Comparison of ENCODE assay signal across 34 cellular contexts in the genomic region with DNA sequence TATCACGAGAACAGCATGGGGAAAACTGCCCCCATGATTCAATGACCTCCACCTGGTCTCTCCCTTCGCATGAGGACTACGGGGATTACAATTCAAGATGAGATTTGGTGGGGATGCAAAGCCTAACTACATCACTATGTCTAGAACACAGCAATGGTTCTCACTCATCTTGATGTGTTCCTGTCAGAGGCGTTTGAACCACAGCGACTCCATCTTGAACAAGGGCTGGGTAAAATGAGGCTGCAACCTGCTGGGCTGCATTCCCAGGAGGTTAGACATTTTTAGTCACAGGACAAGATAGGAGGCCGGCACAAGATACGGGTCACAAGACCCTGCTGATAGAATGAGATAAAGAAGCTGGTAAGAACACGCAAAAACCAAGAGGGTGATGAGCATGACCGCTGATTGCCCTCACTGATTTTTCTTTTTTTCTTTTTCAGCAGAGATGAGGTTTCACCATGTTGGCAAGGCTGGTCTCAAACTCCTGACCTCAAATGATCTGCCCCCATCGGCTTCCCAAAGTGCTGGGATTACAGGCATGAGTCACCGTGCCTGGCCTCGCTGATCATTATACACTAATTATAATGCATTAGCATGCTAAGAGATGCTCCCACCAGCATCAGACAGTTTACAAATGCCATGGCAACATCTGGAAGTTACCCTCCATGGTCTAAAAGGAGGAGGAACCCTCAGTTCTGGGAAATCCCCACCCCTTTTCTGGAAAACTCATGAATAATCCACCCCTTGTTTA. TPM values are rescaled to one million over a fixed set of nuclear protein-coding genes. Genes with fewer than 3 reads are reported as not detected.
DNase-seq lines count a peak whose midpoint lies in the region; ATAC-seq, FAIRE-seq and TF ChIP-seq lines count a peak whose summit lies in the region.
"Had no signal": no experiment of that assay in that cellular context is flagged by ENCODE, and none has a peak within 500 bp of the region (broad histone marks: within the 10 kb centered on the region; RNA-seq: fewer than 3 reads in every experiment).

No MANE protein-coding gene starts in this region.

- H3K36me3 Mint-ChIP-seq in astrocyte (ENCODE audit: low read depth, unreplicated experiment), result no peaks in the 10 kb centered on the region
- H3K36me3 Mint-ChIP-seq: activated naive CD4-positive, alpha-beta T cell treated with anti-CD3 and anti-CD28 coated beads, Interleukin-2, amount 50 U/mL, for 24 hours; CD8-positive, alpha-beta T cell; stimulated activated naive B cell treated with anti-CD40 and anti-IgM and Interleukin-4, amounts not matched to agents 10 μg/mL and 1 μg/mL and 100 μg/mL, for 72 hours had no signal

- no peak overlapping the region for H3K4me2 ChIP-seq in astrocyte (ENCODE audit: low read length)

- H3K27ac Mint-ChIP-seq in astrocyte (ENCODE audit: unreplicated experiment), result no peak overlapping the region
- H3K27ac Mint-ChIP-seq: activated CD4-positive, alpha-beta T cell treated with anti-CD3 and anti-CD28 coated beads, Interleukin-2, amount 10 ng/mL, durations not matched to agents 7 days and 5 days; activated naive CD4-positive, alpha-beta T cell treated with anti-CD3 and anti-CD28 coated beads, Interleukin-2, amount 50 U/mL, for 24 hours; CD8-positive, alpha-beta T cell; stimulated activated naive B cell treated with anti-CD40 and anti-IgM and Interleukin-4, amounts not matched to agents 10 μg/mL and 1 μg/mL and 100 μg/mL, for 72 hours had no signal

- no peaks in the 10 kb centered on the region for H4K20me1 ChIP-seq in astrocyte (ENCODE audit: insufficient read depth, low read length)

- BruUV-seq in A673 (replicated peaks; lab: Mats Ljungman, UMichigan), result no TSS peak

- no peak for FAIRE-seq in astrocyte (lab: Jason Lieb, UNC)
- FAIRE-seq: islet of Langerhans had no signal

- ATAC-seq in GM21717 (IDR thresholded peaks at IDR 0.05; ENCODE audit: unreplicated experiment), result no peak
- ATAC-seq: CD8-positive, alpha-beta T cell; left lung; SK-N-SH treated with all-trans-retinoic acid at 6 μM for 48 hours; stimulated activated naive B cell treated with anti-CD40 and anti-IgM and Interleukin-4, amounts not matched to agents 10 μg/mL and 1 μg/mL and 100 μg/mL, for 72 hours had no signal

- CTCF ChIA-PET in A673 (lab: Charles Lee) (interaction anchor here (0.6 kb wide), 1 partner anchor 868 kb away, joined by 3 read pairs; no protein-coding TSS in a partner anchor), HEK293 (lab: Yijun Ruan, JAX) (interaction anchor here (0.6 to 11.2 kb wide), 16 partner anchors 11 to 437 kb away, joined by 3 to 267 read pairs (median 12); a partner anchor contains a TSS)

- H2AFZ ChIP-seq in astrocyte (ENCODE audit: low read depth, low read length), result no peak overlapping the region

- POLR2A ChIA-PET in A673 (lab: Charles Lee; ENCODE audit: low non-redundant PET) (no interaction called here), HEK293 (lab: Yijun Ruan, JAX) (no interaction called here)

- TF ChIP-seq CTCF in A673 (conservative IDR thresholded peaks at IDR 0.05; ENCODE audit: low read depth, low read length) (no peak), HEK293 (tag by site-specific recombination; IDR thresholded peaks at IDR 0.05) (no peak), astrocyte (IDR thresholded peaks at IDR 0.05; ENCODE audit: insufficient read depth, low read depth, low read length) (no peak), fibroblast of the aortic adventitia (IDR thresholded peaks at IDR 0.05; ENCODE audit: insufficient read depth, low read length) (no peak)

- H3K27me3 ChIP-seq in A673 (replicated peaks; ENCODE audit: insufficient read depth, low read depth, low read length, poor library complexity) (no peaks in the 10 kb centered on the region), astrocyte (ENCODE audit: insufficient read depth, low read length) (peaks cover 4% of the 10 kb centered on the region)

- DNase-seq in A673 (ENCODE audit: low spot score) (peak; percentile 13), astrocyte (ENCODE audit: low read depth) (peak; percentile 20), fibroblast of the aortic adventitia (ENCODE audit: low read depth) (peak; percentile 6), NCI-H748 (lab: John Stamatoyannopoulos, UW; ENCODE audit: unreplicated experiment) (no peak)
- DNase-seq in stimulated activated CD4-positive, alpha-beta T cell treated with anti-CD3 and anti-CD28 coated beads, Interleukin-2, amount 100 ng/mL, for 48 hours, result no peak
- no peak for DNase-seq in activated CD4-positive, CD25-positive, alpha-beta regulatory T cell treated with anti-CD3 and anti-CD28 coated beads, Interleukin-2, amount 50 U/mL, for 72 hours
- DNase-seq: activated CD4-positive, alpha-beta T cell treated with anti-CD3 and anti-CD28 coated beads, Interleukin-2, amount 10 ng/mL, durations not matched to agents 7 days and 5 days; anterior cingulate cortex; caudate nucleus; CD8-positive, alpha-beta T cell; cortex of kidney; H7; KG1; mesendoderm; NCI-H1436; NCI-H446; sigmoid colon; stimulated activated naive B cell treated with anti-CD40 and anti-IgM and Interleukin-4, amounts not matched to agents 10 μg/mL and 1 μg/mL and 100 μg/mL, for 72 hours; T-helper 2 cell had no signal

- H3K9me3 ChIP-seq in A673 (ENCODE audit: low read depth, low read length, poor library complexity, severe bottlenecking), result no peaks in the 10 kb centered on the region
- no peaks in the 10 kb centered on the region for H3K9me3 ChIP-seq in HEK293 (ENCODE audit: control insufficient read depth, insufficient read depth, low read depth, low read length)
- H3K9me3 ChIP-seq in astrocyte (ENCODE audit: insufficient read depth, low read depth, low read length), result no peaks in the 10 kb centered on the region
- H3K9me3 ChIP-seq: esophagus muscularis mucosa, left lung, neutrophil, prostate gland, sigmoid colon, suprapubic skin had no signal

- no peak overlapping the region for H3K4me3 Mint-ChIP-seq in astrocyte (ENCODE audit: unreplicated experiment)
- H3K4me3 Mint-ChIP-seq: activated CD4-positive, alpha-beta T cell treated with anti-CD3 and anti-CD28 coated beads, Interleukin-2, amount 10 ng/mL, durations not matched to agents 7 days and 5 days; activated naive CD4-positive, alpha-beta T cell treated with anti-CD3 and anti-CD28 coated beads, Interleukin-2, amount 50 U/mL, for 24 hours; CD8-positive, alpha-beta T cell; stimulated activated naive B cell treated with anti-CD40 and anti-IgM and Interleukin-4, amounts not matched to agents 10 μg/mL and 1 μg/mL and 100 μg/mL, for 72 hours had no signal

- no peaks in the 10 kb centered on the region for H3K79me2 ChIP-seq in astrocyte (ENCODE audit: insufficient read depth, low read length)

- no peaks in the 10 kb centered on the region for H3K4me1 ChIP-seq in A673 (ENCODE audit: insufficient read depth, low read length, poor library complexity, severe bottlenecking)
- H3K4me1 ChIP-seq in HEK293 (ENCODE audit: control insufficient read depth, insufficient read depth, low read length), result no peaks in the 10 kb centered on the region; the same call in 1 of the 2 replicates
- no peaks in the 10 kb centered on the region for H3K4me1 ChIP-seq in astrocyte (ENCODE audit: insufficient read depth, low read length)
- H3K4me1 ChIP-seq: prostate gland, sigmoid colon, suprapubic skin had no signal

- no peaks in the 10 kb centered on the region for H3K9me3 Mint-ChIP-seq in astrocyte (ENCODE audit: unreplicated experiment)
- H3K9me3 Mint-ChIP-seq: activated CD4-positive, alpha-beta T cell treated with anti-CD3 and anti-CD28 coated beads, Interleukin-2, amount 10 ng/mL, durations not matched to agents 7 days and 5 days; activated naive CD4-positive, alpha-beta T cell treated with anti-CD3 and anti-CD28 coated beads, Interleukin-2, amount 50 U/mL, for 24 hours; CD8-positive, alpha-beta T cell; stimulated activated naive B cell treated with anti-CD40 and anti-IgM and Interleukin-4, amounts not matched to agents 10 μg/mL and 1 μg/mL and 100 μg/mL, for 72 hours had no signal

- H3K4me3 ChIP-seq in A673 (ENCODE audit: low read depth, low read length, poor library complexity, severe bottlenecking) (no peak overlapping the region), HEK293 (ENCODE audit: low read depth, low read length) (no peak overlapping the region), astrocyte (ENCODE audit: insufficient read depth, low read depth, low read length) (no peak overlapping the region), fibroblast of the aortic adventitia (ENCODE audit: low read depth, low read length) (no peak overlapping the region)
- H3K4me3 ChIP-seq: esophagus muscularis mucosa, left lung, prostate gland, sigmoid colon, suprapubic skin had no signal

- intact Hi-C loops in A673 (cut with micrococcal nuclease; ENCODE audit: unreplicated experiment), result no loop called here

- no peaks in the 10 kb centered on the region for H3K36me3 ChIP-seq in A673 (ENCODE audit: insufficient read depth, low read length, poor library complexity, severe bottlenecking)
- no peaks in the 10 kb centered on the region for H3K36me3 ChIP-seq in HEK293 (ENCODE audit: control insufficient read depth in 2 of 2, insufficient read depth in 1 of 2, low read length in 2 of 2)
- H3K36me3 ChIP-seq in astrocyte (ENCODE audit: insufficient read depth, low read length), result no peaks in the 10 kb centered on the region
- H3K36me3 ChIP-seq: esophagus muscularis mucosa, left lung, neutrophil, prostate gland, sigmoid colon, suprapubic skin had no signal

- peaks cover 1% of the 10 kb centered on the region for H3K4me1 Mint-ChIP-seq in astrocyte (ENCODE audit: low read depth, unreplicated experiment)

- H3K27me3 Mint-ChIP-seq in astrocyte (ENCODE audit: low read depth, unreplicated experiment), result peaks cover 44% of the 10 kb centered on the region

- no peak overlapping the region for H3K27ac ChIP-seq in A673 (ENCODE audit: low read depth, low read length, poor library complexity, severe bottlenecking)
- no peak overlapping the region for H3K27ac ChIP-seq in HEK293 (ENCODE audit: extremely low read depth, low read depth, low read length)
- H3K27ac ChIP-seq in astrocyte (ENCODE audit: low read depth, low read length), result no peak overlapping the region
- H3K27ac ChIP-seq: esophagus muscularis mucosa, left lung, neutrophil, prostate gland, sigmoid colon, suprapubic skin, VCaP had no signal

- no peak overlapping the region for H3K9ac ChIP-seq in astrocyte (ENCODE audit: low read length)

RNA-seq across cellular contexts. Expression of a gene that starts 3.0 kb away (rescaled TPM):
- not detected in 2 replicates for total RNA-seq in A673 (2021)
- not detected in 2 replicates for total RNA-seq in astrocyte
- total RNA-seq in fibroblast of the aortic adventitia (ENCODE audit: low replicate concordance), result not detected in 2 replicates
- total RNA-seq: A172; activated CD4-positive, alpha-beta T cell treated with anti-CD3 and anti-CD28 coated beads, Interleukin-2, amount 10 ng/mL, durations not matched to agents 7 days and 5 days; CD8-positive, alpha-beta T cell; esophagus muscularis mucosa; G401; H7; left lung; myocyte; prostate gland; sigmoid colon; suprapubic skin; urinary bladder had no signal

RNA-seq across cellular contexts. Expression of a gene that starts 8.5 kb away (rescaled TPM):
- total RNA-seq in A673 (2021), result not detected in 2 replicates
- not detected in 2 replicates for total RNA-seq in astrocyte
- total RNA-seq in fibroblast of the aortic adventitia (ENCODE audit: low replicate concordance), result not detected in 2 replicates
- total RNA-seq: A172; activated CD4-positive, alpha-beta T cell treated with anti-CD3 and anti-CD28 coated beads, Interleukin-2, amount 10 ng/mL, durations not matched to agents 7 days and 5 days; CD8-positive, alpha-beta T cell; esophagus muscularis mucosa; G401; left lung; prostate gland; suprapubic skin; urinary bladder had no signal

RNA-seq across cellular contexts. Expression of a gene that starts 37.9 kb away (rescaled TPM):
- total RNA-seq in A673 (2021), result 2.6 and 4.0 TPM in 2 replicates
- total RNA-seq in astrocyte, result 7.6 and 8.0 TPM in 2 replicates
- total RNA-seq in fibroblast of the aortic adventitia (ENCODE audit: low replicate concordance), result 3.2 and 3.3 TPM in 2 replicates

RNA-seq across cellular contexts. Expression of a gene that starts 59.2 kb away (rescaled TPM):
- total RNA-seq in A673 (2021) (0.24 and 0.50 TPM in 2 replicates), astrocyte (0.91 and 1.0 TPM in 2 replicates), fibroblast of the aortic adventitia (ENCODE audit: low replicate concordance) (0.16 and 2.5 TPM in 2 replicates)

Comparison
In these comparisons a context has a peak if more than half of its experiments do, and no peak if none do; other contexts are left out.
1. DNase-seq: peak in A673 (single experiment), astrocyte (single experiment) and fibroblast of the aortic adventitia (single experiment); none in NCI-H748 (single experiment), stimulated activated CD4-positive, alpha-beta T cell treated with anti-CD3 and anti-CD28 coated beads, Interleukin-2, amount 100 ng/mL, for 48 hours (0 of 2) and activated CD4-positive, CD25-positive, alpha-beta regulatory T cell treated with anti-CD3 and anti-CD28 coated beads, Interleukin-2, amount 50 U/mL, for 72 hours (single experiment).